Comparison of ENCODE assay signal across 8 cellular contexts in genomic region chr7:139118803-139119485, GRCh38. TPM values are rescaled to one million over a fixed set of nuclear protein-coding genes. Genes with fewer than 3 reads are reported as not detected.
DNase-seq lines count a peak whose midpoint lies in the region; ATAC-seq, FAIRE-seq and TF ChIP-seq lines count a peak whose summit lies in the region.

No MANE protein-coding gene starts in this region.

- H3K9me3 ChIP-seq in pancreas (no peaks in the 10 kb centered on the region), neuronal stem cell (replicated peaks in 1 of 2; ENCODE audit: control insufficient read depth in 2 of 2, insufficient read depth in 1 of 2, low read depth in 1 of 2, low read length in 2 of 2) (no peaks in the 10 kb centered on the region)

- H3K9ac ChIP-seq in neuronal stem cell (ENCODE audit: low read depth, low read length, poor library complexity) = no peak overlapping the region

- H3K18ac ChIP-seq in neuronal stem cell (ENCODE audit: low read length) = no peak overlapping the region

- H4K91ac ChIP-seq in neuronal stem cell (ENCODE audit: low read depth, low read length, poor library complexity) = no peak overlapping the region

- H3K4ac ChIP-seq in neuronal stem cell (ENCODE audit: low read length) = no peak overlapping the region

- no peak overlapping the region for H4K8ac ChIP-seq in neuronal stem cell (ENCODE audit: low read depth, low read length)

- H3K4me3 ChIP-seq in pancreas (no peak overlapping the region), neuronal stem cell (ENCODE audit: low read length in 2 of 2) (no peak overlapping the region)

- no peak overlapping the region for H2AK5ac ChIP-seq in neuronal stem cell (ENCODE audit: low read depth, low read length)

- no peak overlapping the region for H2BK12ac ChIP-seq in neuronal stem cell (ENCODE audit: low read length)

- TF ChIP-seq RAD21 in Ishikawa (IDR thresholded peaks at IDR 0.05; ENCODE audit: low read depth) = no peak

- FAIRE-seq in pancreas (lab: Jason Lieb, UNC) = no peak

- intact Hi-C loops in pancreas (cut with DNase I) = no loop called here

- TF ChIP-seq CTCF in pancreas (IDR thresholded peaks at IDR 0.05) = no peak

- H2BK15ac ChIP-seq in neuronal stem cell (ENCODE audit: low read length) = no peak overlapping the region

- H3K36me3 ChIP-seq in pancreas (no peaks in the 10 kb centered on the region), neuronal stem cell (replicated peaks in 1 of 2; ENCODE audit: control insufficient read depth in 2 of 2, insufficient read depth in 2 of 2, low read length in 2 of 2) (no peaks in the 10 kb centered on the region)

- H3K23ac ChIP-seq in neuronal stem cell (ENCODE audit: low read depth, low read length, poor library complexity) = no peak overlapping the region

- H3K27me3 ChIP-seq in pancreas (no peaks in the 10 kb centered on the region), neuronal stem cell (ENCODE audit: control insufficient read depth in 3 of 3, insufficient read depth in 3 of 3, low read depth in 1 of 3, low read length in 3 of 3) (peaks cover 0 to 14% (median 0%) of the 10 kb centered on the region in 3 experiments)

- H3K14ac ChIP-seq in neuronal stem cell (ENCODE audit: low read length) = no peak overlapping the region

- H3K4me3 Mint-ChIP-seq in activated T-cell treated with anti-CD3 and anti-CD28 coated beads, Interleukin-2, amount 50 U/mL, for 4 hours = peak overlapping the region; percentile 58

- H3K4me1 Mint-ChIP-seq in activated T-cell treated with anti-CD3 and anti-CD28 coated beads, Interleukin-2, amount 50 U/mL, for 4 hours (ENCODE audit: low read depth) = peaks cover 38% of the 10 kb centered on the region

- 68 to 72% methylated on average over 7 of the region's 7 CpGs for WGBS in pancreas, 2 donors
- no CpG with 5 or more reads among the region's 7 CpGs for WGBS in neuronal stem cell (ENCODE audit: extremely low coverage in 2 of 2, insufficient read length in 2 of 2, insufficient replicate concordance in 1 of 2), 2 donors

- no peak overlapping the region for H3K4me2 ChIP-seq in neuronal stem cell (ENCODE audit: insufficient read depth, low read length, poor library complexity, severe bottlenecking)

- no peaks in the 10 kb centered on the region for H3K79me1 ChIP-seq in neuronal stem cell (ENCODE audit: low read depth, low read length)

- no peak overlapping the region for H2BK120ac ChIP-seq in neuronal stem cell (ENCODE audit: low read depth, low read length)

- no peak overlapping the region for H2BK5ac ChIP-seq in neuronal stem cell (ENCODE audit: low read length)

- no peaks in the 10 kb centered on the region for H3K27me3 Mint-ChIP-seq in activated T-cell treated with anti-CD3 and anti-CD28 coated beads, Interleukin-2, amount 50 U/mL, for 4 hours (ENCODE audit: low read depth)

- ATAC-seq in GM18499 (IDR thresholded peaks at IDR 0.05; ENCODE audit: insufficient read depth, unreplicated experiment) (peak; percentile 70), GM21619 (IDR thresholded peaks at IDR 0.05; ENCODE audit: unreplicated experiment) (peak; percentile 74), pancreas (peak in 3 of 4 donors; percentile 9 to 24 (median 16))
- ATAC-seq in activated T-cell treated with anti-CD3 and anti-CD28 coated beads, Interleukin-2, amount 50 U/mL, for 4 hours = peak; percentile 46 to 67

- H3K9me3 Mint-ChIP-seq in activated T-cell treated with anti-CD3 and anti-CD28 coated beads, Interleukin-2, amount 50 U/mL, for 4 hours = no peaks in the 10 kb centered on the region

- H3K27ac ChIP-seq in pancreas (no peak overlapping the region), neuronal stem cell (replicated peaks; ENCODE audit: low read length) (no peak overlapping the region)

- H2AFZ ChIP-seq in neuronal stem cell (ENCODE audit: low read length) = no peak overlapping the region

- no peaks in the 10 kb centered on the region for H3K36me3 Mint-ChIP-seq in activated T-cell treated with anti-CD3 and anti-CD28 coated beads, Interleukin-2, amount 50 U/mL, for 4 hours (ENCODE audit: insufficient read depth)

- H3K4me1 ChIP-seq in pancreas (peaks cover 0 to 9% (median 8%) of the 10 kb centered on the region in 3 donors), neuronal stem cell (ENCODE audit: control insufficient read depth in 2 of 2, insufficient read depth in 1 of 2, low read depth in 1 of 2, low read length in 2 of 2) (no peaks in the 10 kb centered on the region)

- no peak for DNase-seq in activated T-cell treated with anti-CD3 and anti-CD28 coated beads, Interleukin-2, amount 50 U/mL, for 4 hours
- no peak for DNase-seq in pancreas
- DNase-seq in NCI-H1105 treated with DMSO at 0.1 percent for 48 hours (lab: John Stamatoyannopoulos, UW) = no peak
- DNase-seq in epidermal melanocyte (ENCODE audit: insufficient read length, low spot score) = no peak
- no peak for DNase-seq in neuronal stem cell (ENCODE audit: low spot score)

- TF ChIP-seq EP300 in Ishikawa (IDR thresholded peaks at IDR 0.05; ENCODE audit: borderline replicate concordance) = no peak

TF ChIP-seq in Ishikawa, 13 proteins besides CTCF, POLR2A, EP300 and RAD21:
- TF ChIP-seq USF1 (IDR thresholded peaks at IDR 0.05) (0 out of 2 replicates have a peak, but pooled peaks have one; percentile 23), NFIC (IDR thresholded peaks at IDR 0.05) (no peak)

RNA-seq across cellular contexts. Expression of gene ZC3HAV1, which starts 9.4 kb away (rescaled TPM):
- 10 to 100 TPM; 78.5 to 93.0 (median 82.4) TPM for total RNA-seq in activated T-cell treated with anti-CD3 and anti-CD28 coated beads, Interleukin-2, amount 50 U/mL, for 4 hours
- 10 to 100 TPM in 4 of 6 donors, 1 to 10 TPM in 2; 7.4 to 18.5 (median 11.3) TPM for total RNA-seq in pancreas
- 1 to 10 TPM; 3.6 to 5.5 TPM for polyA plus RNA-seq in pancreas
- 4.9 TPM for polyA plus RNA-seq in neuronal stem cell (2013, experiment 1 of 2)
- polyA plus RNA-seq in neuronal stem cell (2013, experiment 2 of 2) = 5.3 TPM

Comparison
In these comparisons a context has a peak if more than half of its experiments do, and no peak if none do; other contexts are left out.
1. ATAC-seq: peak in every context shown above with its lines; median percentile 74 in GM21619; 70 in GM18499; 56 in activated T-cell treated with anti-CD3 and anti-CD28 coated beads, Interleukin-2, amount 50 U/mL, for 4 hours; 16 in pancreas.
2. RNA of gene ZC3HAV1, which starts 9.4 kb away (total RNA-seq): 78.5 to 93.0 TPM in activated T-cell treated with anti-CD3 and anti-CD28 coated beads, Interleukin-2, amount 50 U/mL, for 4 hours; 7.4 to 18.5 TPM in pancreas; every median in the first group is over 4 times any median in the second.